In the genomic region with DNA sequence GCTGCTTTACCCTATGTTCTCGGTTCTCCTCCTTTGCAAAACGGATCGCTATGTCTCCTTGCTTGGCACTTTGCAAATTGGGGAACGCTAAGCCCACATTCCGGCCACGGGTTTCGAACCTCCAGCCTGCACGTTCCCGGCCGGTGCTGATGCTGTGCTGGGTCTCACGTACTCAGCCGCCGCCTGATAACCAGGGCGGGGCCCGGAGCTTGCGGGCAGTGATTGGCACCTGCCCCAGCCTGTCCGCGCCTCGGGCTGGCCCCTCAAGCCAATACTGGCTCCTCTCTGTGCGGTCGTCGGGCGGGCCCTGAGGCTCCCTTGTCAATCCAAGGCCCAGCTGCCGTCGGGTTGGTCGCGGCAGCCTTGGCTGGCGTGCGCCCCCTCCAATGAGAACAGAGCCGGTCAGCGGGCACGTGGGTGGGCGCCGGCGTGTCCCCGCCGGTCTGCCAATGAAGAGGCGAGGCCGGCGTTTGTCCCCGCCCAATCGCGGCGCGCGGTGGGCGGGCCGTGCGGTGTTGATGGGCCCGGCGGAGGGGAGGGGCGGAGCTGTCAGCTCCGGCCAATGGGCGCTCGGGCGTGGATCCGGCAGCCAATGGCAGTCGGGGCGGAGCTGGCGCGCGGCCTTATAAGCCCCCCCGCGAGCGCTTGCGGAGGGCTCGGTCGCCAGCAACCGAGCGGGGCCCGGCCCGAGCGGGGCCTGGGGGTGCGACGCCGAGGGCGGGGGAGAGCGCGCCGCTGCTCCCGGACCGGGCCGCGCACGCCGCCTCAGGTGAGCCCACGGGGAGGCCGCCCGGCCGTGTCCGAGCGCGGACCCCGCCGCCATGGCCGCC, we compare ENCODE assay signal across 1 cellular context.
TF ChIP-seq lines count a peak whose summit lies in the region.

KDM4B (plus strand) TSS at position 652 of the 830 bp plus-strand sequence. CDS start 63,778 bp downstream, outside the sequence.

TF ChIP-seq in HepG2, 621 proteins besides CTCF, POLR2A, EP300 and RAD21 (continued from another document and continues in another):
- TF ChIP-seq ZNF3 (CRISPR knock-in tag; IDR thresholded peaks at IDR 0.05) (no peak), SOX13 (IDR thresholded peaks at IDR 0.05) (no peak), SOX13 (CRISPR knock-in tag; conservative IDR thresholded peaks at IDR 0.05 in 1 of 2, IDR thresholded peaks at IDR 0.05 in 1 of 2) (peak in 1 of 2 experiments; percentile 6; a peak in 1 of 4 replicates), MAFF (IDR thresholded peaks at IDR 0.05; ENCODE audit: low read depth, low read length) (no peak), ZSCAN31 (CRISPR knock-in tag; IDR thresholded peaks at IDR 0.05; ENCODE audit: low read depth) (peak; percentile 25; the same call in 1 of the 2 replicates), FOXK1 (CRISPR knock-in tag; IDR thresholded peaks at IDR 0.05; ENCODE audit: borderline replicate concordance, low read depth) (peak; percentile 81; the same call in 1 of the 2 replicates), ZNF841 (CRISPR knock-in tag; IDR thresholded peaks at IDR 0.05; ENCODE audit: borderline replicate concordance) (no peak), MED13 (CRISPR knock-in tag; IDR thresholded peaks at IDR 0.05) (no peak), KMT2A (CRISPR knock-in tag; IDR thresholded peaks at IDR 0.05) (no peak), ZFP1 (CRISPR knock-in tag; IDR thresholded peaks at IDR 0.05) (no peak), ZFY (CRISPR knock-in tag; IDR thresholded peaks at IDR 0.05) (peak; percentile 85), ZNF335 (CRISPR knock-in tag; IDR thresholded peaks at IDR 0.05) (peak; percentile 61; the same call in 1 of the 2 replicates), ZNF816 (CRISPR knock-in tag; IDR thresholded peaks at IDR 0.05; ENCODE audit: borderline replicate concordance) (no peak), GMEB1 (CRISPR knock-in tag; IDR thresholded peaks at IDR 0.05; ENCODE audit: borderline replicate concordance) (peak; percentile 90), ZBTB34 (CRISPR knock-in tag; IDR thresholded peaks at IDR 0.05) (no peak), MLXIP (CRISPR knock-in tag; IDR thresholded peaks at IDR 0.05; ENCODE audit: borderline replicate concordance) (no peak), RFX1 (IDR thresholded peaks at IDR 0.05) (no peak; the same call in 1 of the 2 replicates), ESRRA (CRISPR knock-in tag; IDR thresholded peaks at IDR 0.05; ENCODE audit: low read depth) (no peak), RNF2 (conservative IDR thresholded peaks at IDR 0.05; ENCODE audit: low read depth) (no peak), ZNF780A (CRISPR knock-in tag; IDR thresholded peaks at IDR 0.05) (no peak), NFIC (IDR thresholded peaks at IDR 0.05; ENCODE audit: low read length) (no peak), TBX3 (IDR thresholded peaks at IDR 0.05; ENCODE audit: borderline replicate concordance) (peak; percentile 78; the same call in 1 of the 2 replicates), ZNF432 (CRISPR knock-in tag; IDR thresholded peaks at IDR 0.05; ENCODE audit: borderline replicate concordance) (no peak), NPAS2 (CRISPR knock-in tag; IDR thresholded peaks at IDR 0.05; ENCODE audit: borderline replicate concordance) (no peak), SETDB1 (CRISPR knock-in tag; IDR thresholded peaks at IDR 0.05; ENCODE audit: borderline replicate concordance) (no peak), ZNF296 (CRISPR knock-in tag; conservative IDR thresholded peaks at IDR 0.05) (no peak), ZNF773 (CRISPR knock-in tag; IDR thresholded peaks at IDR 0.05; ENCODE audit: borderline replicate concordance) (peak; percentile 48; the same call in 1 of the 2 replicates), ZNF343 (CRISPR knock-in tag; IDR thresholded peaks at IDR 0.05) (no peak), ZNF644 (CRISPR knock-in tag; IDR thresholded peaks at IDR 0.05; ENCODE audit: low read depth) (no peak), NCOA1 (CRISPR knock-in tag; IDR thresholded peaks at IDR 0.05) (no peak), CAMTA2 (CRISPR knock-in tag; IDR thresholded peaks at IDR 0.05; ENCODE audit: borderline replicate concordance) (no peak), CBX5 (CRISPR knock-in tag; IDR thresholded peaks at IDR 0.05; ENCODE audit: borderline replicate concordance) (0 out of 2 replicates have a peak, but pooled peaks have one; percentile 58), PRDM15 (CRISPR knock-in tag; IDR thresholded peaks at IDR 0.05) (no peak), ATRX (CRISPR knock-in tag; IDR thresholded peaks at IDR 0.05; ENCODE audit: borderline replicate concordance) (no peak), ZMAT3 (CRISPR knock-in tag; conservative IDR thresholded peaks at IDR 0.05) (no peak; the same call in 1 of the 2 replicates), ZSCAN29 (CRISPR knock-in tag; conservative IDR thresholded peaks at IDR 0.05) (no peak), ZNF784 (CRISPR knock-in tag; IDR thresholded peaks at IDR 0.05; ENCODE audit: borderline replicate concordance) (no peak; the same call in 1 of the 2 replicates), GFI1 (CRISPR knock-in tag; IDR thresholded peaks at IDR 0.05; ENCODE audit: borderline replicate concordance) (no peak), TMF1 (CRISPR knock-in tag; IDR thresholded peaks at IDR 0.05; ENCODE audit: low read depth) (no peak)
- TF ChIP-seq, protein P1, sequence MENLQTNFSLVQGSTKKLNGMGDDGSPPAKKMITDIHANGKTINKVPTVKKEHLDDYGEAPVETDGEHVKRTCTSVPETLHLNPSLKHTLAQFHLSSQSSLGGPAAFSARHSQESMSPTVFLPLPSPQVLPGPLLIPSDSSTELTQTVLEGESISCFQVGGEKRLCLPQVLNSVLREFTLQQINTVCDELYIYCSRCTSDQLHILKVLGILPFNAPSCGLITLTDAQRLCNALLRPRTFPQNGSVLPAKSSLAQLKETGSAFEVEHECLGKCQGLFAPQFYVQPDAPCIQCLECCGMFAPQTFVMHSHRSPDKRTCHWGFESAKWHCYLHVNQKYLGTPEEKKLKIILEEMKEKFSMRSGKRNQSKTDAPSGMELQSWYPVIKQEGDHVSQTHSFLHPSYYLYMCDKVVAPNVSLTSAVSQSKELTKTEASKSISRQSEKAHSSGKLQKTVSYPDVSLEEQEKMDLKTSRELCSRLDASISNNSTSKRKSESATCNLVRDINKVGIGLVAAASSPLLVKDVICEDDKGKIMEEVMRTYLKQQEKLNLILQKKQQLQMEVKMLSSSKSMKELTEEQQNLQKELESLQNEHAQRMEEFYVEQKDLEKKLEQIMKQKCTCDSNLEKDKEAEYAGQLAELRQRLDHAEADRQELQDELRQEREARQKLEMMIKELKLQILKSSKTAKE (CRISPR knock-in tag; IDR thresholded peaks at IDR 0.05; ENCODE audit: borderline replicate concordance), result no peak
- TF ChIP-seq, protein P2, sequence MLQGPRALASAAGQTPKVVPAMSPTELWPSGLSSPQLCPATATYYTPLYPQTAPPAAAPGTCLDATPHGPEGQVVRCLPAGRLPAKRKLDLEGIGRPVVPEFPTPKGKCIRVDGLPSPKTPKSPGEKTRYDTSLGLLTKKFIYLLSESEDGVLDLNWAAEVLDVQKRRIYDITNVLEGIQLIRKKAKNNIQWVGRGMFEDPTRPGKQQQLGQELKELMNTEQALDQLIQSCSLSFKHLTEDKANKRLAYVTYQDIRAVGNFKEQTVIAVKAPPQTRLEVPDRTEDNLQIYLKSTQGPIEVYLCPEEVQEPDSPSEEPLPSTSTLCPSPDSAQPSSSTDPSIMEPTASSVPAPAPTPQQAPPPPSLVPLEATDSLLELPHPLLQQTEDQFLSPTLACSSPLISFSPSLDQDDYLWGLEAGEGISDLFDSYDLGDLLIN (CRISPR knock-in tag; IDR thresholded peaks at IDR 0.05; ENCODE audit: borderline replicate concordance), result no peak
- TF ChIP-seq, protein P3, sequence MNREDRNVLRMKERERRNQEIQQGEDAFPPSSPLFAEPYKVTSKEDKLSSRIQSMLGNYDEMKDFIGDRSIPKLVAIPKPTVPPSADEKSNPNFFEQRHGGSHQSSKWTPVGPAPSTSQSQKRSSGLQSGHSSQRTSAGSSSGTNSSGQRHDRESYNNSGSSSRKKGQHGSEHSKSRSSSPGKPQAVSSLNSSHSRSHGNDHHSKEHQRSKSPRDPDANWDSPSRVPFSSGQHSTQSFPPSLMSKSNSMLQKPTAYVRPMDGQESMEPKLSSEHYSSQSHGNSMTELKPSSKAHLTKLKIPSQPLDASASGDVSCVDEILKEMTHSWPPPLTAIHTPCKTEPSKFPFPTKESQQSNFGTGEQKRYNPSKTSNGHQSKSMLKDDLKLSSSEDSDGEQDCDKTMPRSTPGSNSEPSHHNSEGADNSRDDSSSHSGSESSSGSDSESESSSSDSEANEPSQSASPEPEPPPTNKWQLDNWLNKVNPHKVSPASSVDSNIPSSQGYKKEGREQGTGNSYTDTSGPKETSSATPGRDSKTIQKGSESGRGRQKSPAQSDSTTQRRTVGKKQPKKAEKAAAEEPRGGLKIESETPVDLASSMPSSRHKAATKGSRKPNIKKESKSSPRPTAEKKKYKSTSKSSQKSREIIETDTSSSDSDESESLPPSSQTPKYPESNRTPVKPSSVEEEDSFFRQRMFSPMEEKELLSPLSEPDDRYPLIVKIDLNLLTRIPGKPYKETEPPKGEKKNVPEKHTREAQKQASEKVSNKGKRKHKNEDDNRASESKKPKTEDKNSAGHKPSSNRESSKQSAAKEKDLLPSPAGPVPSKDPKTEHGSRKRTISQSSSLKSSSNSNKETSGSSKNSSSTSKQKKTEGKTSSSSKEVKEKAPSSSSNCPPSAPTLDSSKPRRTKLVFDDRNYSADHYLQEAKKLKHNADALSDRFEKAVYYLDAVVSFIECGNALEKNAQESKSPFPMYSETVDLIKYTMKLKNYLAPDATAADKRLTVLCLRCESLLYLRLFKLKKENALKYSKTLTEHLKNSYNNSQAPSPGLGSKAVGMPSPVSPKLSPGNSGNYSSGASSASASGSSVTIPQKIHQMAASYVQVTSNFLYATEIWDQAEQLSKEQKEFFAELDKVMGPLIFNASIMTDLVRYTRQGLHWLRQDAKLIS (CRISPR knock-in tag; IDR thresholded peaks at IDR 0.05), result no peak
